12 cellular contexts compared by ENCODE assay signal in genomic region chr1:220804202-220804586, GRCh38. TPM values are rescaled to one million over a fixed set of nuclear protein-coding genes. Genes with fewer than 3 reads are reported as not detected.
A peak's percentile ranks its signal among the peaks of the same experiment; 100 is the strongest.
DNase-seq lines count a peak whose midpoint lies in the region; ATAC-seq, FAIRE-seq and TF ChIP-seq lines count a peak whose summit lies in the region.
"Had no signal": no experiment of that assay in that cellular context is flagged by ENCODE, and none has a peak within 500 bp of the region (broad histone marks: within the 10 kb centered on the region; RNA-seq: fewer than 3 reads in every experiment).

No MANE protein-coding gene starts in this region.

- no peak overlapping the region for H3K4me3 Mint-ChIP-seq in WTC11

- no peak overlapping the region for H3K27ac Mint-ChIP-seq in WTC11

- H3K27ac ChIP-seq in A549 (no peak overlapping the region), esophagus squamous epithelium (peak overlapping the region in 3 of 4 donors; percentile 53 to 77 (median 59)), rectal smooth muscle tissue (ENCODE audit: low read depth, low read length) (peak overlapping the region; percentile 79)
- H3K27ac ChIP-seq: SK-N-MC had no signal

- H3K36me3 Mint-ChIP-seq in WTC11 = peaks cover 28% of the 10 kb centered on the region

- no peak overlapping the region for H3K4me3 ChIP-seq in A549
- no peak overlapping the region for H3K4me3 ChIP-seq in WI38 (ENCODE audit: low read depth, low read length)
- H3K4me3 ChIP-seq in esophagus squamous epithelium = no peak overlapping the region
- no peak overlapping the region for H3K4me3 ChIP-seq in rectal smooth muscle tissue (ENCODE audit: low read length)
- H3K4me3 ChIP-seq: GM12878, SK-N-MC had no signal

- DNase-seq in A549 (ENCODE audit: low read depth in 1 of 2, low spot score in 1 of 2) (no peak), esophagus squamous epithelium (lab: John Stamatoyannopoulos, UW) (no peak), NCI-H1092 treated with DMSO at 0.1 percent for 48 hours (lab: John Stamatoyannopoulos, UW) (no peak), WTC11 (ENCODE audit: low spot score) (no peak)
- DNase-seq: NCI-H774 had no signal

- POLR2A ChIA-PET in A549 (lab: Yijun Ruan, JAX) (no interaction called here), WTC11 (lab: Charles Lee) (no interaction called here)

- no peak for TF ChIP-seq CTCF in A549 (IDR thresholded peaks at IDR 0.05)
- peak; percentile 43; the same call in 1 of the 2 replicates for TF ChIP-seq CTCF in WI38 (IDR thresholded peaks at IDR 0.05; ENCODE audit: low read depth, low read length)
- peak in 1 of 6 experiments; percentile 3 for TF ChIP-seq CTCF in esophagus squamous epithelium (IDR thresholded peaks at IDR 0.05)
- no peak for TF ChIP-seq CTCF in WTC11 (IDR thresholded peaks at IDR 0.05)

- no peak overlapping the region for H3K4me2 ChIP-seq in A549

- H3K9me3 Mint-ChIP-seq in WTC11 = no peaks in the 10 kb centered on the region

- H3K27me3 Mint-ChIP-seq in WTC11 (ENCODE audit: low read depth) = no peaks in the 10 kb centered on the region

- FAIRE-seq in A549 (lab: Jason Lieb, UNC) = no peak
- FAIRE-seq: GM12878 had no signal

- ATAC-seq in A549 (peak; percentile 7 to 12; a peak in 1 of 6 replicates), GM21737 (IDR thresholded peaks at IDR 0.05; ENCODE audit: unreplicated experiment) (no peak), WTC11 (no peak)
- no peak for ATAC-seq in activated CD4-positive, CD25-positive, alpha-beta regulatory T cell treated with anti-CD3 and anti-CD28 coated beads, Interleukin-2, amount 50 U/mL, for 24 hours

- CTCF ChIA-PET in A549 (lab: Yijun Ruan, JAX) = interaction anchor here (0.6 to 1.9 kb wide), 15 partner anchors 10 to 969 kb away, joined by 3 to 9 read pairs (median 3); no protein-coding TSS in a partner anchor
- CTCF ChIA-PET in WTC11 (lab: Charles Lee) = interaction anchor here (0.6 to 2.1 kb wide), 2 partner anchors 29 to 532 kb away, joined by 3 to 7 read pairs; no protein-coding TSS in a partner anchor

- H3K9ac ChIP-seq in rectal smooth muscle tissue (ENCODE audit: low read length) = no peak overlapping the region

- H3K4me1 Mint-ChIP-seq in WTC11 = peaks cover 16% of the 10 kb centered on the region

- H3K9me3 ChIP-seq in A549 = no peaks in the 10 kb centered on the region
- H3K9me3 ChIP-seq in esophagus squamous epithelium = no peaks in the 10 kb centered on the region

- intact Hi-C loops in esophagus squamous epithelium (cut with DNase I) = no loop called here

- no peaks in the 10 kb centered on the region for H3K27me3 ChIP-seq in esophagus squamous epithelium
- no peaks in the 10 kb centered on the region for H3K27me3 ChIP-seq in rectal smooth muscle tissue (ENCODE audit: control insufficient read depth, insufficient read depth, low read length)

- no peak for TF ChIP-seq POLR2A in A549 (IDR thresholded peaks at IDR 0.05; ENCODE audit: low read length)
- TF ChIP-seq POLR2A in esophagus squamous epithelium (IDR thresholded peaks at IDR 0.05) = no peak

- TF ChIP-seq EP300 in A549 (IDR thresholded peaks at IDR 0.05) = no peak

- H3K4me1 ChIP-seq in A549 (no peaks in the 10 kb centered on the region), esophagus squamous epithelium (peaks cover 0 to 5% (median 0%) of the 10 kb centered on the region in 3 donors), rectal smooth muscle tissue (ENCODE audit: control insufficient read depth, insufficient read depth, low read length) (peaks cover 23% of the 10 kb centered on the region)

- WGBS in A549 (ENCODE audit: missing lambda C conversion rate) = 63% methylated on average over 5 of the region's 5 CpGs
- 57 to 63% methylated on average over 5 of the region's 5 CpGs for WGBS in esophagus squamous epithelium, 2 donors

- H3K36me3 ChIP-seq in esophagus squamous epithelium (peaks cover 0 to 11% (median 0%) of the 10 kb centered on the region in 3 donors), rectal smooth muscle tissue (ENCODE audit: control insufficient read depth, insufficient read depth, low read length) (peaks cover 3% of the 10 kb centered on the region)

- TF ChIP-seq RAD21 in A549 (conservative IDR thresholded peaks at IDR 0.05 in 1 of 2, IDR thresholded peaks at IDR 0.05 in 1 of 2) = no peak

TF ChIP-seq in A549, 52 proteins besides CTCF, POLR2A, EP300 and RAD21:
- no peak for TF ChIP-seq NPAS2 (CRISPR knock-in tag; IDR thresholded peaks at IDR 0.05; ENCODE audit: borderline replicate concordance)
- TF ChIP-seq MAX (IDR thresholded peaks at IDR 0.05) = no peak
- no peak for TF ChIP-seq SMC3 (IDR thresholded peaks at IDR 0.05)
- TF ChIP-seq HOXB13 (CRISPR knock-in tag; IDR thresholded peaks at IDR 0.05; ENCODE audit: low read depth) = no peak
- TF ChIP-seq TP53 (CRISPR knock-in tag; IDR thresholded peaks at IDR 0.05) = no peak
- TF ChIP-seq MAZ (IDR thresholded peaks at IDR 0.05; ENCODE audit: borderline replicate concordance, low read depth, low read length) = no peak
- TF ChIP-seq KDM5A (IDR thresholded peaks at IDR 0.05) = no peak
- TF ChIP-seq, protein P1, sequence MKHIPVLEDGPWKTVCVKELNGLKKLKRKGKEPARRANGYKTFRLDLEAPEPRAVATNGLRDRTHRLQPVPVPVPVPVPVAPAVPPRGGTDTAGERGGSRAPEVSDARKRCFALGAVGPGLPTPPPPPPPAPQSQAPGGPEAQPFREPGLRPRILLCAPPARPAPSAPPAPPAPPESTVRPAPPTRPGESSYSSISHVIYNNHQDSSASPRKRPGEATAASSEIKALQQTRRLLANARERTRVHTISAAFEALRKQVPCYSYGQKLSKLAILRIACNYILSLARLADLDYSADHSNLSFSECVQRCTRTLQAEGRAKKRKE (CRISPR knock-in tag; IDR thresholded peaks at IDR 0.05; ENCODE audit: low read depth) = no peak
- no peak for TF ChIP-seq HES2 (IDR thresholded peaks at IDR 0.05)
- TF ChIP-seq FOXS1 (CRISPR knock-in tag; IDR thresholded peaks at IDR 0.05) = no peak
- TF ChIP-seq CHD2 (IDR thresholded peaks at IDR 0.05; ENCODE audit: low read length, partially characterized antibody) = no peak
- TF ChIP-seq FOSL2 (IDR thresholded peaks at IDR 0.05) = no peak
- TF ChIP-seq FOSL2 (CRISPR knock-in tag; IDR thresholded peaks at IDR 0.05) = no peak
- TF ChIP-seq HEYL (CRISPR knock-in tag; IDR thresholded peaks at IDR 0.05) = no peak
- no peak for TF ChIP-seq HOXB5 (CRISPR knock-in tag; IDR thresholded peaks at IDR 0.05)
TF ChIP-seq in A549: peak in this region for 0.

TF ChIP-seq in WTC11, 78 proteins besides CTCF, POLR2A, EP300 and RAD21:
- no peak for TF ChIP-seq ZNF425 (CRISPR knock-in tag; conservative IDR thresholded peaks at IDR 0.05)
- no peak for TF ChIP-seq KAT7 (CRISPR knock-in tag; IDR thresholded peaks at IDR 0.05; ENCODE audit: borderline replicate concordance)

RNA-seq across cellular contexts. Expression of gene MTARC1, which starts 17.5 kb away (rescaled TPM):
- polyA plus RNA-seq in A549 (2011; rRNA removed) (9.1 and 9.5 TPM in 2 replicates), A549 (2017; fragmentation: RNase III; extraction: RNeasy Plus Mini Kit Qiagen cat#74134 plus additional on column Dnase treatment) (10.1 to 10.9 TPM (median 10.5 TPM) in 3 replicates)
- 5.3 and 6.1 TPM in 2 replicates for polyA plus RNA-seq in A549 (2012; cell fraction: cytosol; rRNA removed)
- 3.1 and 3.5 TPM in 2 replicates for polyA plus RNA-seq in A549 (2012; cell fraction: nucleus; rRNA removed)
- polyA minus RNA-seq in A549 (2011; rRNA and poly(A)+ RNA removed) = 3.2 and 4.5 TPM in 2 replicates
- total RNA-seq in esophagus squamous epithelium (10 to 100 TPM in 1 of 4 donors, 1 to 10 TPM in 3; 2.3 to 12.2 (median 4.9) TPM), WTC11 (2021) (25.8 to 33.6 TPM (median 29.5 TPM) in 3 replicates)
- total RNA-seq: A172 had no signal

RNA-seq across cellular contexts. Expression of gene MTARC2, which starts 56.1 kb away (rescaled TPM):
- polyA plus RNA-seq in A549 (2011; rRNA removed) (17.7 and 18.4 TPM in 2 replicates), A549 (2017; fragmentation: RNase III; extraction: RNeasy Plus Mini Kit Qiagen cat#74134 plus additional on column Dnase treatment) (11.1 to 14.6 TPM (median 13.5 TPM) in 3 replicates)
- polyA plus RNA-seq in A549 (2012; cell fraction: cytosol; rRNA removed) = 7.8 and 10.6 TPM in 2 replicates
- 18.3 and 23.4 TPM in 2 replicates for polyA plus RNA-seq in A549 (2012; cell fraction: nucleus; rRNA removed)
- polyA minus RNA-seq in A549 (2011; rRNA and poly(A)+ RNA removed) = 4.2 and 7.9 TPM in 2 replicates
- total RNA-seq in esophagus squamous epithelium (1 to 10 TPM; 1.5 to 6.7 (median 6.1) TPM), WTC11 (2021) (12.5 to 15.5 TPM (median 15.2 TPM) in 3 replicates)

Comparison
In these comparisons a context has a peak if more than half of its experiments do, and no peak if none do; other contexts are left out.
1. ATAC-seq: peak in A549 (2 of 2); none in GM21737 (single experiment), activated CD4-positive, CD25-positive, alpha-beta regulatory T cell treated with anti-CD3 and anti-CD28 coated beads, Interleukin-2, amount 50 U/mL, for 24 hours (0 of 2) and WTC11 (single experiment).
2. H3K27ac ChIP-seq: peak in esophagus squamous epithelium (3 of 4) and rectal smooth muscle tissue (single experiment); none in A549 (0 of 2).